ENCODE assay signal across 27 cellular contexts in genomic region chr2:217527586-217528202, GRCh38.
DNase-seq lines count a peak whose midpoint lies in the region; ATAC-seq and TF ChIP-seq lines count a peak whose summit lies in the region.
"Had no signal": no experiment of that assay in that cellular context is flagged by ENCODE, and none has a peak within 500 bp of the region (broad histone marks: within the 10 kb centered on the region; RNA-seq: fewer than 3 reads in every experiment).

No MANE protein-coding gene starts in this region.

- TF ChIP-seq POLR2A in uterus (IDR thresholded peaks at IDR 0.05), result no peak

- H3K27ac ChIP-seq in uterus, result no peak overlapping the region
- H3K27ac ChIP-seq: C4-2B, colonic mucosa, esophagus squamous epithelium, neutrophil, Peyer's patch, psoas muscle, SJCRH30, suprapubic skin had no signal

- ATAC-seq in HG03571 (IDR thresholded peaks at IDR 0.05; ENCODE audit: unreplicated experiment), result no peak
- no peak for ATAC-seq in SK-N-SH treated with all-trans-retinoic acid at 6 μM for 48 hours
- ATAC-seq: activated CD8-positive, alpha-beta T cell treated with anti-CD3 and anti-CD28 coated beads, Interleukin-2, amount 10 ng/mL, durations not matched to agents 7 days and 5 days; K562; psoas muscle had no signal

- no peaks in the 10 kb centered on the region for H3K36me3 ChIP-seq in uterus
- H3K36me3 ChIP-seq: colonic mucosa, esophagus squamous epithelium, neutrophil, Peyer's patch, SJCRH30, suprapubic skin had no signal

- intact Hi-C loops in uterus (cut with DNase I; ENCODE audit: low total_unique reads), result no loop called here

- H3K27me3 ChIP-seq in uterus, result no peaks in the 10 kb centered on the region
- H3K27me3 ChIP-seq: colonic mucosa, neutrophil, Peyer's patch, SJCRH30, suprapubic skin had no signal

- H3K9me3 ChIP-seq in uterus, result no peaks in the 10 kb centered on the region
- H3K9me3 ChIP-seq: colonic mucosa, esophagus squamous epithelium, neutrophil, Peyer's patch, psoas muscle, SJCRH30, suprapubic skin had no signal

- peaks cover 0 to 3% of the 10 kb centered on the region in 2 donors for H3K4me1 ChIP-seq in uterus
- H3K4me1 ChIP-seq: colonic mucosa, esophagus squamous epithelium, Peyer's patch, psoas muscle, SJCRH30, suprapubic skin had no signal

- no peak overlapping the region for H3K4me3 ChIP-seq in uterus
- H3K4me3 ChIP-seq: colonic mucosa, esophagus squamous epithelium, K562, lung, Peyer's patch, psoas muscle, SJCRH30, suprapubic skin had no signal

- peak; percentile 42 for DNase-seq in A172 (ENCODE audit: low spot score)
- DNase-seq in Daoy (ENCODE audit: low read depth), result peak; percentile 24
- DNase-seq in M059J (ENCODE audit: low read depth), result peak; percentile 78
- peak; percentile 49 for DNase-seq in dedifferentiated amniotic fluid mesenchymal stem cell (ENCODE audit: extremely low spot score)
- DNase-seq in uterus, result no peak
- no peak for DNase-seq in HuH-7.5 (ENCODE audit: low spot score)
- DNase-seq: activated CD8-positive, alpha-beta T cell treated with anti-CD3 and anti-CD28 coated beads, Interleukin-2, amount 10 ng/mL, durations not matched to agents 7 days and 5 days; activated gamma-delta T cell; colonic mucosa; endodermal cell; esophagus squamous epithelium; kidney glomerular epithelial cell; NCI-H2171 treated with DMSO at 0.1 percent for 48 hours; NCI-H524 treated with DMSO at 0.1 percent for 48 hours; Peyer's patch; psoas muscle; SJCRH30; small intestine; stimulated activated CD4-positive, alpha-beta T cell treated with anti-CD3 and anti-CD28 coated beads, Interleukin-1b, Interleukin-23, amount 100 ng/mL, for 48 hours; T-helper 1 cell had no signal

- no peak for TF ChIP-seq CTCF in uterus (IDR thresholded peaks at IDR 0.05)

TF ChIP-seq in SK-N-SH treated with all-trans-retinoic acid at 6 μM for 48 hours, 23 proteins besides CTCF, POLR2A, EP300 and RAD21:
- TF ChIP-seq ZFP30 (CRISPR knock-in tag; IDR thresholded peaks at IDR 0.05) (no peak), CREB5 (CRISPR knock-in tag; IDR thresholded peaks at IDR 0.05; ENCODE audit: low read depth) (no peak), TSHZ2 (CRISPR knock-in tag; IDR thresholded peaks at IDR 0.05) (no peak), CSRNP3 (CRISPR knock-in tag; IDR thresholded peaks at IDR 0.05) (no peak), PATZ1 (CRISPR knock-in tag; IDR thresholded peaks at IDR 0.05; ENCODE audit: borderline replicate concordance) (no peak), ESRRG (CRISPR knock-in tag; IDR thresholded peaks at IDR 0.05) (no peak)

Comparison
In these comparisons a context has a peak if more than half of its experiments do, and no peak if none do; other contexts are left out.
1. DNase-seq: peak in A172 (single experiment), Daoy (single experiment), M059J (single experiment) and dedifferentiated amniotic fluid mesenchymal stem cell (single experiment); none in uterus (0 of 2) and HuH-7.5 (single experiment).